ENCODE assay signal across 8 cellular contexts in the genomic region with DNA sequence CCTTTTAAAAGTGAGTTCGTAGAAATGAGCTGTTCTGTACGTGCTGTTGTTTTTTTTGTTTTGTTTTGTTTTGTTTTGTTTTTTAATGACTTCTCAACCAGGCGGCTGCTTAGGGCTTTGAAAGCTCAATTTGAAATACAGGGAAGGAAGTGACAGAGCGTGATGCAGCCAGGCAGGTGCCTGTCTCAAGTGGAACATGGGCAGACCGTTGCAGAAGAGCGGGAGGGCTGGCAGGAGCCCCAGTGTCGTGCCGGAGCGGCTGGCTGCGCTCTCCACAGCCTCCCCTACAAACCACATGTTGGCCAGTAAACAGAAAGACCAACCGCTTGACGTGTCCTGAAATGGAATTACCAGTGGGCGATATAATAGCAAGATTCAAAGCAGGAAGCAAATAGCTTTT.
DNase-seq lines count a peak whose midpoint lies in the region; ATAC-seq lines count a peak whose summit lies in the region.

No MANE protein-coding gene starts in this region.

- H3K4me3 Mint-ChIP-seq in activated CD4-positive, alpha-beta T cell treated with anti-CD3 and anti-CD28 coated beads, Interleukin-2, amount 10 ng/mL, durations not matched to agents 24 days and 14 days: no peak overlapping the region

- H3K27me3 Mint-ChIP-seq in activated CD4-positive, alpha-beta T cell treated with anti-CD3 and anti-CD28 coated beads, Interleukin-2, amount 10 ng/mL, durations not matched to agents 24 days and 14 days: peaks cover 11% of the 10 kb centered on the region

- intact Hi-C loops in activated CD4-positive, alpha-beta T cell treated with anti-CD3 and anti-CD28 coated beads, Interleukin-2, amount 10 ng/mL, durations not matched to agents 24 days and 14 days (cut with micrococcal nuclease): no loop called here

- H3K4me1 Mint-ChIP-seq in activated CD4-positive, alpha-beta T cell treated with anti-CD3 and anti-CD28 coated beads, Interleukin-2, amount 10 ng/mL, durations not matched to agents 24 days and 14 days: peaks cover 4% of the 10 kb centered on the region

- H3K9me3 Mint-ChIP-seq in activated CD4-positive, alpha-beta T cell treated with anti-CD3 and anti-CD28 coated beads, Interleukin-2, amount 10 ng/mL, durations not matched to agents 24 days and 14 days: no peaks in the 10 kb centered on the region

- DNase-seq in activated CD4-positive, alpha-beta T cell treated with anti-CD3 and anti-CD28 coated beads, Interleukin-2, amount 10 ng/mL, durations not matched to agents 24 days and 14 days: no peak
- DNase-seq in activated CD4-positive, alpha-beta T cell treated with anti-CD3 and anti-CD28 coated beads for 1 hour: no peak
- DNase-seq in SIG-M5 (lab: John Stamatoyannopoulos, UW): peak; percentile 63
- DNase-seq in hypothalamus (lab: John Stamatoyannopoulos, UW): peak in 31 of 51 donors; percentile 2 to 49 (median 15)
- no peak for DNase-seq in iPS-NIHi11 (ENCODE audit: low spot score)

- ATAC-seq in HG03439 (IDR thresholded peaks at IDR 0.05; ENCODE audit: unreplicated experiment) (peak; percentile 64), HG03520 (IDR thresholded peaks at IDR 0.05; ENCODE audit: unreplicated experiment) (no peak), HG03196 (IDR thresholded peaks at IDR 0.05; ENCODE audit: unreplicated experiment) (no peak)

- peak overlapping the region; percentile 46 for H3K27ac Mint-ChIP-seq in activated CD4-positive, alpha-beta T cell treated with anti-CD3 and anti-CD28 coated beads, Interleukin-2, amount 10 ng/mL, durations not matched to agents 24 days and 14 days

- no peaks in the 10 kb centered on the region for H3K36me3 Mint-ChIP-seq in activated CD4-positive, alpha-beta T cell treated with anti-CD3 and anti-CD28 coated beads, Interleukin-2, amount 10 ng/mL, durations not matched to agents 24 days and 14 days (ENCODE audit: low read depth)

Comparison
In these comparisons a context has a peak if more than half of its experiments do, and no peak if none do; other contexts are left out.
1. DNase-seq: peak in SIG-M5 (single experiment) and hypothalamus (31 of 51); none in activated CD4-positive, alpha-beta T cell treated with anti-CD3 and anti-CD28 coated beads, Interleukin-2, amount 10 ng/mL, durations not matched to agents 24 days and 14 days (single experiment), activated CD4-positive, alpha-beta T cell treated with anti-CD3 and anti-CD28 coated beads for 1 hour (single experiment) and iPS-NIHi11 (single experiment).